1 cellular context compared by ENCODE assay signal in the genomic region with DNA sequence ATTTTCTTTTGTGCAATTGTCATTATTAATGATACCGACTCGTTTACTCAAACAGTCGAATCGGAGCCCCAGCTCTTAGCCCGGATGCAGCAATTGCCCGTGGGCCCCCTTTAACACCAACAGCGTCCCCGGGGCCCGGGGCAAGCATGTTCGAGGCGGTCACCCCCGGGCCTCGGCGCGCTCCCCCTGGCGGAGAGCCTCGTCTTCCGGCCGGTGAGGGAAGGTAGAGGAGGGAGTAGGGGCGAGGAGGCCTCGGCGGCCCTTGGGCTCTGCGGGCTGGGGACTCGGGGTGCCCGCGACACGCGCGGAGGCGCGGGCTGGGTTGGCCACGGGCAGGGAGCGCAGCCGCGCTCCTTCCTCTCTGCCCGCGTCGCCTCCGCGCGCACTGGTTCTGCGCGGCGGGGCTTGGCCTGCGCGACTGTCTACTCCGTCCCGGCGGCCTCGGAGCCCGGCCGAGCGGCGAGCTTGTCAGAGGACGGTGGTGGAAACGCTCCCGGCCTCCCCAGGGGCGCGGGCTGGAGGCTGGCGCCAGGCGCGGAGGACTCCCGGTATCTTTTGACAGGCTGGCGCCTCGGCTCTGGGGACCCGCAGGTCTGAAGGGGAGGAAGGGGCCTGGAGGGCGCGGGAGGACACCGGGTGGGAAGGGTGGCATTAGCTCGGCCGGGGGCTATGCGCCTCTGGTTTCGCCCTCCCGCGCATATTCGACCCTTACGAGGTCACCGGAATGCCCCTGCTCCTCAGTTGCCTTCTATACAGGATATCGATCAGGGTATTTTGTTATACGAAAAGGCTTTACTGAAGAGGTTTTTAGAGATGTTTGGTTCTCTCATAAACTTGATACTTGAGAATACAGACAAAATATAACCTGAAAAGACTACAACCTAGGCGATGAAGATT.
TF ChIP-seq lines count a peak whose summit lies in the region.

No MANE protein-coding gene starts in this region.

TF ChIP-seq in K562, 482 proteins besides CTCF, POLR2A, EP300 and RAD21 (continued from another document and continues in another):
- TF ChIP-seq, protein P1, sequence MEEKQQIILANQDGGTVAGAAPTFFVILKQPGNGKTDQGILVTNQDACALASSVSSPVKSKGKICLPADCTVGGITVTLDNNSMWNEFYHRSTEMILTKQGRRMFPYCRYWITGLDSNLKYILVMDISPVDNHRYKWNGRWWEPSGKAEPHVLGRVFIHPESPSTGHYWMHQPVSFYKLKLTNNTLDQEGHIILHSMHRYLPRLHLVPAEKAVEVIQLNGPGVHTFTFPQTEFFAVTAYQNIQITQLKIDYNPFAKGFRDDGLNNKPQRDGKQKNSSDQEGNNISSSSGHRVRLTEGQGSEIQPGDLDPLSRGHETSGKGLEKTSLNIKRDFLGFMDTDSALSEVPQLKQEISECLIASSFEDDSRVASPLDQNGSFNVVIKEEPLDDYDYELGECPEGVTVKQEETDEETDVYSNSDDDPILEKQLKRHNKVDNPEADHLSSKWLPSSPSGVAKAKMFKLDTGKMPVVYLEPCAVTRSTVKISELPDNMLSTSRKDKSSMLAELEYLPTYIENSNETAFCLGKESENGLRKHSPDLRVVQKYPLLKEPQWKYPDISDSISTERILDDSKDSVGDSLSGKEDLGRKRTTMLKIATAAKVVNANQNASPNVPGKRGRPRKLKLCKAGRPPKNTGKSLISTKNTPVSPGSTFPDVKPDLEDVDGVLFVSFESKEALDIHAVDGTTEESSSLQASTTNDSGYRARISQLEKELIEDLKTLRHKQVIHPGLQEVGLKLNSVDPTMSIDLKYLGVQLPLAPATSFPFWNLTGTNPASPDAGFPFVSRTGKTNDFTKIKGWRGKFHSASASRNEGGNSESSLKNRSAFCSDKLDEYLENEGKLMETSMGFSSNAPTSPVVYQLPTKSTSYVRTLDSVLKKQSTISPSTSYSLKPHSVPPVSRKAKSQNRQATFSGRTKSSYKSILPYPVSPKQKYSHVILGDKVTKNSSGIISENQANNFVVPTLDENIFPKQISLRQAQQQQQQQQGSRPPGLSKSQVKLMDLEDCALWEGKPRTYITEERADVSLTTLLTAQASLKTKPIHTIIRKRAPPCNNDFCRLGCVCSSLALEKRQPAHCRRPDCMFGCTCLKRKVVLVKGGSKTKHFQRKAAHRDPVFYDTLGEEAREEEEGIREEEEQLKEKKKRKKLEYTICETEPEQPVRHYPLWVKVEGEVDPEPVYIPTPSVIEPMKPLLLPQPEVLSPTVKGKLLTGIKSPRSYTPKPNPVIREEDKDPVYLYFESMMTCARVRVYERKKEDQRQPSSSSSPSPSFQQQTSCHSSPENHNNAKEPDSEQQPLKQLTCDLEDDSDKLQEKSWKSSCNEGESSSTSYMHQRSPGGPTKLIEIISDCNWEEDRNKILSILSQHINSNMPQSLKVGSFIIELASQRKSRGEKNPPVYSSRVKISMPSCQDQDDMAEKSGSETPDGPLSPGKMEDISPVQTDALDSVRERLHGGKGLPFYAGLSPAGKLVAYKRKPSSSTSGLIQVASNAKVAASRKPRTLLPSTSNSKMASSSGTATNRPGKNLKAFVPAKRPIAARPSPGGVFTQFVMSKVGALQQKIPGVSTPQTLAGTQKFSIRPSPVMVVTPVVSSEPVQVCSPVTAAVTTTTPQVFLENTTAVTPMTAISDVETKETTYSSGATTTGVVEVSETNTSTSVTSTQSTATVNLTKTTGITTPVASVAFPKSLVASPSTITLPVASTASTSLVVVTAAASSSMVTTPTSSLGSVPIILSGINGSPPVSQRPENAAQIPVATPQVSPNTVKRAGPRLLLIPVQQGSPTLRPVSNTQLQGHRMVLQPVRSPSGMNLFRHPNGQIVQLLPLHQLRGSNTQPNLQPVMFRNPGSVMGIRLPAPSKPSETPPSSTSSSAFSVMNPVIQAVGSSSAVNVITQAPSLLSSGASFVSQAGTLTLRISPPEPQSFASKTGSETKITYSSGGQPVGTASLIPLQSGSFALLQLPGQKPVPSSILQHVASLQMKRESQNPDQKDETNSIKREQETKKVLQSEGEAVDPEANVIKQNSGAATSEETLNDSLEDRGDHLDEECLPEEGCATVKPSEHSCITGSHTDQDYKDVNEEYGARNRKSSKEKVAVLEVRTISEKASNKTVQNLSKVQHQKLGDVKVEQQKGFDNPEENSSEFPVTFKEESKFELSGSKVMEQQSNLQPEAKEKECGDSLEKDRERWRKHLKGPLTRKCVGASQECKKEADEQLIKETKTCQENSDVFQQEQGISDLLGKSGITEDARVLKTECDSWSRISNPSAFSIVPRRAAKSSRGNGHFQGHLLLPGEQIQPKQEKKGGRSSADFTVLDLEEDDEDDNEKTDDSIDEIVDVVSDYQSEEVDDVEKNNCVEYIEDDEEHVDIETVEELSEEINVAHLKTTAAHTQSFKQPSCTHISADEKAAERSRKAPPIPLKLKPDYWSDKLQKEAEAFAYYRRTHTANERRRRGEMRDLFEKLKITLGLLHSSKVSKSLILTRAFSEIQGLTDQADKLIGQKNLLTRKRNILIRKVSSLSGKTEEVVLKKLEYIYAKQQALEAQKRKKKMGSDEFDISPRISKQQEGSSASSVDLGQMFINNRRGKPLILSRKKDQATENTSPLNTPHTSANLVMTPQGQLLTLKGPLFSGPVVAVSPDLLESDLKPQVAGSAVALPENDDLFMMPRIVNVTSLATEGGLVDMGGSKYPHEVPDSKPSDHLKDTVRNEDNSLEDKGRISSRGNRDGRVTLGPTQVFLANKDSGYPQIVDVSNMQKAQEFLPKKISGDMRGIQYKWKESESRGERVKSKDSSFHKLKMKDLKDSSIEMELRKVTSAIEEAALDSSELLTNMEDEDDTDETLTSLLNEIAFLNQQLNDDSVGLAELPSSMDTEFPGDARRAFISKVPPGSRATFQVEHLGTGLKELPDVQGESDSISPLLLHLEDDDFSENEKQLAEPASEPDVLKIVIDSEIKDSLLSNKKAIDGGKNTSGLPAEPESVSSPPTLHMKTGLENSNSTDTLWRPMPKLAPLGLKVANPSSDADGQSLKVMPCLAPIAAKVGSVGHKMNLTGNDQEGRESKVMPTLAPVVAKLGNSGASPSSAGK (IDR thresholded peaks at IDR 0.05): peak; percentile 49; the same call in 1 of the 2 replicates
- TF ChIP-seq, protein P2, sequence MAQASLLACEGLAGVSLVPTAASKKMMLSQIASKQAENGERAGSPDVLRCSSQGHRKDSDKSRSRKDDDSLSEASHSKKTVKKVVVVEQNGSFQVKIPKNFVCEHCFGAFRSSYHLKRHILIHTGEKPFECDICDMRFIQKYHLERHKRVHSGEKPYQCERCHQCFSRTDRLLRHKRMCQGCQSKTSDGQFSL (CRISPR knock-in tag; IDR thresholded peaks at IDR 0.05): 0 out of 2 replicates have a peak, but pooled peaks have one; percentile 21
- TF ChIP-seq, protein P2 (tag; IDR thresholded peaks at IDR 0.05): no peak
- peak in 1 of 2 experiments; percentile 26; a peak in 1 of 4 replicates for TF ChIP-seq NONO (IDR thresholded peaks at IDR 0.05; ENCODE audit: low read depth in 2 of 2, low read length in 1 of 2)
- no peak for TF ChIP-seq ZNF75A (CRISPR knock-in tag; IDR thresholded peaks at IDR 0.05)
- TF ChIP-seq, protein P3, sequence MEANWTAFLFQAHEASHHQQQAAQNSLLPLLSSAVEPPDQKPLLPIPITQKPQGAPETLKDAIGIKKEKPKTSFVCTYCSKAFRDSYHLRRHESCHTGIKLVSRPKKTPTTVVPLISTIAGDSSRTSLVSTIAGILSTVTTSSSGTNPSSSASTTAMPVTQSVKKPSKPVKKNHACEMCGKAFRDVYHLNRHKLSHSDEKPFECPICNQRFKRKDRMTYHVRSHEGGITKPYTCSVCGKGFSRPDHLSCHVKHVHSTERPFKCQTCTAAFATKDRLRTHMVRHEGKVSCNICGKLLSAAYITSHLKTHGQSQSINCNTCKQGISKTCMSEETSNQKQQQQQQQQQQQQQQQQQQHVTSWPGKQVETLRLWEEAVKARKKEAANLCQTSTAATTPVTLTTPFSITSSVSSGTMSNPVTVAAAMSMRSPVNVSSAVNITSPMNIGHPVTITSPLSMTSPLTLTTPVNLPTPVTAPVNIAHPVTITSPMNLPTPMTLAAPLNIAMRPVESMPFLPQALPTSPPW (CRISPR knock-in tag; IDR thresholded peaks at IDR 0.05): 0 out of 2 replicates have a peak, but pooled peaks have one; percentile 42
- no peak for TF ChIP-seq SMAD2 (IDR thresholded peaks at IDR 0.05; ENCODE audit: low read depth, low read length)
- TF ChIP-seq YY1 (IDR thresholded peaks at IDR 0.05; ENCODE audit: borderline replicate concordance in 1 of 3, control insufficient read depth in 1 of 3, extremely low read depth in 1 of 3, insufficient read depth in 3 of 3, insufficient read length in 1 of 3, insufficient replicate concordance in 2 of 3, low read depth in 1 of 3, low read length in 2 of 3): peak in 1 of 3 experiments; percentile 70
- no peak for TF ChIP-seq JUN (IDR thresholded peaks at IDR 0.05; ENCODE audit: borderline replicate concordance, low read depth, low read length)
- TF ChIP-seq JUN (CRISPR knock-in tag; IDR thresholded peaks at IDR 0.05; ENCODE audit: borderline replicate concordance): no peak
- TF ChIP-seq NCOA2 (IDR thresholded peaks at IDR 0.05; ENCODE audit: partially characterized antibody in 2 of 2): no peak
- TF ChIP-seq NR4A1 (CRISPR knock-in tag; IDR thresholded peaks at IDR 0.05): no peak
- TF ChIP-seq NR4A1 (tag; IDR thresholded peaks at IDR 0.05): no peak
- TF ChIP-seq ZNF134 (CRISPR knock-in tag; conservative IDR thresholded peaks at IDR 0.05): no peak
- TF ChIP-seq, protein P4, sequence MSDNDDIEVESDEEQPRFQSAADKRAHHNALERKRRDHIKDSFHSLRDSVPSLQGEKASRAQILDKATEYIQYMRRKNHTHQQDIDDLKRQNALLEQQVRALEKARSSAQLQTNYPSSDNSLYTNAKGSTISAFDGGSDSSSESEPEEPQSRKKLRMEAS (CRISPR knock-in tag; IDR thresholded peaks at IDR 0.05): peak; percentile 78
- no peak for TF ChIP-seq NR2C2 (CRISPR knock-in tag; IDR thresholded peaks at IDR 0.05)
- peak; percentile 38 for TF ChIP-seq NR2C2 (tag; IDR thresholded peaks at IDR 0.05)
- TF ChIP-seq ETV5 (CRISPR knock-in tag; IDR thresholded peaks at IDR 0.05; ENCODE audit: low read depth): peak; percentile 86
- TF ChIP-seq POLR2G (IDR thresholded peaks at IDR 0.05; ENCODE audit: low read depth, low read length): peak; percentile 87
- 0 out of 2 replicates have a peak, but pooled peaks have one; percentile 51 for TF ChIP-seq ZNF232 (CRISPR knock-in tag; IDR thresholded peaks at IDR 0.05)
- peak; percentile 68 for TF ChIP-seq FIP1L1 (IDR thresholded peaks at IDR 0.05; ENCODE audit: low read depth, low read length, poor library complexity, severe bottlenecking)
- TF ChIP-seq, protein P5, sequence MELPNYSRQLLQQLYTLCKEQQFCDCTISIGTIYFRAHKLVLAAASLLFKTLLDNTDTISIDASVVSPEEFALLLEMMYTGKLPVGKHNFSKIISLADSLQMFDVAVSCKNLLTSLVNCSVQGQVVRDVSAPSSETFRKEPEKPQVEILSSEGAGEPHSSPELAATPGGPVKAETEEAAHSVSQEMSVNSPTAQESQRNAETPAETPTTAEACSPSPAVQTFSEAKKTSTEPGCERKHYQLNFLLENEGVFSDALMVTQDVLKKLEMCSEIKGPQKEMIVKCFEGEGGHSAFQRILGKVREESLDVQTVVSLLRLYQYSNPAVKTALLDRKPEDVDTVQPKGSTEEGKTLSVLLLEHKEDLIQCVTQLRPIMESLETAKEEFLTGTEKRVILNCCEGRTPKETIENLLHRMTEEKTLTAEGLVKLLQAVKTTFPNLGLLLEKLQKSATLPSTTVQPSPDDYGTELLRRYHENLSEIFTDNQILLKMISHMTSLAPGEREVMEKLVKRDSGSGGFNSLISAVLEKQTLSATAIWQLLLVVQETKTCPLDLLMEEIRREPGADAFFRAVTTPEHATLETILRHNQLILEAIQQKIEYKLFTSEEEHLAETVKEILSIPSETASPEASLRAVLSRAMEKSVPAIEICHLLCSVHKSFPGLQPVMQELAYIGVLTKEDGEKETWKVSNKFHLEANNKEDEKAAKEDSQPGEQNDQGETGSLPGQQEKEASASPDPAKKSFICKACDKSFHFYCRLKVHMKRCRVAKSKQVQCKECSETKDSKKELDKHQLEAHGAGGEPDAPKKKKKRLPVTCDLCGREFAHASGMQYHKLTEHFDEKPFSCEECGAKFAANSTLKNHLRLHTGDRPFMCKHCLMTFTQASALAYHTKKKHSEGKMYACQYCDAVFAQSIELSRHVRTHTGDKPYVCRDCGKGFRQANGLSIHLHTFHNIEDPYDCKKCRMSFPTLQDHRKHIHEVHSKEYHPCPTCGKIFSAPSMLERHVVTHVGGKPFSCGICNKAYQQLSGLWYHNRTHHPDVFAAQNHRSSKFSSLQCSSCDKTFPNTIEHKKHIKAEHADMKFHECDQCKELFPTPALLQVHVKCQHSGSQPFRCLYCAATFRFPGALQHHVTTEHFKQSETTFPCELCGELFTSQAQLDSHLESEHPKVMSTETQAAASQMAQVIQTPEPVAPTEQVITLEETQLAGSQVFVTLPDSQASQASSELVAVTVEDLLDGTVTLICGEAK (IDR thresholded peaks at IDR 0.05): peak; percentile 44; the same call in 1 of the 2 replicates
- TF ChIP-seq, protein P5 (CRISPR knock-in tag; IDR thresholded peaks at IDR 0.05): no peak
- TF ChIP-seq CTBP1 (IDR thresholded peaks at IDR 0.05; ENCODE audit: borderline replicate concordance): peak; percentile 46; the same call in 1 of the 2 replicates
- TF ChIP-seq EP400 (IDR thresholded peaks at IDR 0.05): peak; percentile 60
- no peak for TF ChIP-seq GTF2E2 (tag; IDR thresholded peaks at IDR 0.05)
- peak; percentile 24; the same call in 1 of the 2 replicates for TF ChIP-seq TOE1 (IDR thresholded peaks at IDR 0.05; ENCODE audit: borderline replicate concordance)
- TF ChIP-seq TOE1 (CRISPR knock-in tag; IDR thresholded peaks at IDR 0.05; ENCODE audit: borderline replicate concordance, low read depth): no peak
- peak; percentile 74 for TF ChIP-seq XRCC5 (IDR thresholded peaks at IDR 0.05; ENCODE audit: low read depth, low read length)
